In genomic region chr19:34217952-34218817, GRCh38 we compare ENCODE assay signal across 9 cellular contexts. TPM values are rescaled to one million over a fixed set of nuclear protein-coding genes. Genes with fewer than 3 reads are reported as not detected.
A peak's percentile ranks its signal among the peaks of the same experiment; 100 is the strongest.
DNase-seq lines count a peak whose midpoint lies in the region; ATAC-seq and TF ChIP-seq lines count a peak whose summit lies in the region.
"Had no signal": no experiment of that assay in that cellular context is flagged by ENCODE, and none has a peak within 500 bp of the region (broad histone marks: within the 10 kb centered on the region; RNA-seq: fewer than 3 reads in every experiment).

No MANE protein-coding gene starts in this region.

- peaks cover 32% of the 10 kb centered on the region for H3K4me1 ChIP-seq in CD4-positive, alpha-beta memory T cell (ENCODE audit: insufficient read depth, low read length)
- H3K4me1 ChIP-seq in smooth muscle cell (ENCODE audit: low read depth): no peaks in the 10 kb centered on the region

- H3K4me3 Mint-ChIP-seq in CD4-positive, alpha-beta memory T cell: peak overlapping the region; percentile 53 to 72 (median 66)
- H3K4me3 Mint-ChIP-seq in activated CD4-positive, alpha-beta T cell treated with anti-CD3 and anti-CD28 coated beads, Interleukin-2, amount 10 ng/mL, durations not matched to agents 24 days and 14 days: peak overlapping the region; percentile 34

- CTCF ChIA-PET in CD4-positive, alpha-beta memory T cell (lab: Charles Lee; ENCODE audit: partially characterized antibody): interaction anchor here (0.9 to 1.4 kb wide), 6 partner anchors 20 to 440 kb away, joined by 4 to 9 read pairs (median 4); no protein-coding TSS in a partner anchor

- peaks cover 98% of the 10 kb centered on the region for H4K20me1 ChIP-seq in smooth muscle cell (ENCODE audit: low read depth)

- no peak overlapping the region for H3K4me3 ChIP-seq in CD4-positive, alpha-beta memory T cell (ENCODE audit: low read length in 2 of 2)
- no peak overlapping the region for H3K4me3 ChIP-seq in dorsolateral prefrontal cortex
- H3K4me3 ChIP-seq in smooth muscle cell: no peak overlapping the region
- H3K4me3 ChIP-seq: upper lobe of left lung had no signal

- H3K9me3 Mint-ChIP-seq in CD4-positive, alpha-beta memory T cell: no peaks in the 10 kb centered on the region
- H3K9me3 Mint-ChIP-seq in activated CD4-positive, alpha-beta T cell treated with anti-CD3 and anti-CD28 coated beads, Interleukin-2, amount 10 ng/mL, durations not matched to agents 24 days and 14 days: no peaks in the 10 kb centered on the region

- no peak for TF ChIP-seq CTCF in dorsolateral prefrontal cortex (IDR thresholded peaks at IDR 0.05 in 54 of 56, conservative IDR thresholded peaks at IDR 0.05 in 2 of 56; ENCODE audit: low read depth in 1 of 56, partially characterized antibody in 56 of 56)
- no peak for TF ChIP-seq CTCF in smooth muscle cell (IDR thresholded peaks at IDR 0.05; ENCODE audit: borderline replicate concordance, insufficient read depth, poor library complexity, severe bottlenecking)

- no peak overlapping the region for H2AFZ ChIP-seq in smooth muscle cell (ENCODE audit: low read depth)

- H3F3A ChIP-seq in smooth muscle cell (ENCODE audit: low read depth): peaks cover 28% of the 10 kb centered on the region

- H3K79me2 ChIP-seq in smooth muscle cell (ENCODE audit: low read depth): peaks cover 39% of the 10 kb centered on the region

- H3K27me3 Mint-ChIP-seq in CD4-positive, alpha-beta memory T cell: no peaks in the 10 kb centered on the region
- no peaks in the 10 kb centered on the region for H3K27me3 Mint-ChIP-seq in activated CD4-positive, alpha-beta T cell treated with anti-CD3 and anti-CD28 coated beads, Interleukin-2, amount 10 ng/mL, durations not matched to agents 24 days and 14 days

- peak overlapping the region; percentile 2 for H3K27ac ChIP-seq in CD4-positive, alpha-beta memory T cell (ENCODE audit: low read depth, low read length)
- H3K27ac ChIP-seq in dorsolateral prefrontal cortex (peak overlapping the region in 40 of 59 donors; percentile 1 to 74 (median 35)), smooth muscle cell (ENCODE audit: low read depth) (peak overlapping the region; percentile 68)

- H3K27me3 ChIP-seq in CD4-positive, alpha-beta memory T cell (ENCODE audit: insufficient read depth, low read length): no peaks in the 10 kb centered on the region
- H3K27me3 ChIP-seq in dorsolateral prefrontal cortex: no peaks in the 10 kb centered on the region
- no peaks in the 10 kb centered on the region for H3K27me3 ChIP-seq in smooth muscle cell (ENCODE audit: low read depth)
- H3K27me3 ChIP-seq: upper lobe of left lung had no signal

- H3K4me1 Mint-ChIP-seq in CD4-positive, alpha-beta memory T cell: peaks cover 28 to 62% (median 41%) of the 10 kb centered on the region in 4 donors
- peaks cover 26% of the 10 kb centered on the region for H3K4me1 Mint-ChIP-seq in activated CD4-positive, alpha-beta T cell treated with anti-CD3 and anti-CD28 coated beads, Interleukin-2, amount 10 ng/mL, durations not matched to agents 24 days and 14 days

- no peaks in the 10 kb centered on the region for H3K9me3 ChIP-seq in CD4-positive, alpha-beta memory T cell (ENCODE audit: control insufficient read depth in 1 of 2, low read length in 2 of 2)
- H3K9me3 ChIP-seq in smooth muscle cell (replicated peaks; ENCODE audit: low read depth): no peaks in the 10 kb centered on the region
- H3K9me3 ChIP-seq: upper lobe of left lung had no signal

- peaks cover 40 to 64% of the 10 kb centered on the region in 2 donors for H3K36me3 Mint-ChIP-seq in CD4-positive, alpha-beta memory T cell
- H3K36me3 Mint-ChIP-seq in activated CD4-positive, alpha-beta T cell treated with anti-CD3 and anti-CD28 coated beads, Interleukin-2, amount 10 ng/mL, durations not matched to agents 24 days and 14 days (ENCODE audit: low read depth): peaks cover 62% of the 10 kb centered on the region

- no peak for ATAC-seq in HG03521 (IDR thresholded peaks at IDR 0.05; ENCODE audit: unreplicated experiment)

- DNase-seq in CD4-positive, alpha-beta memory T cell: peak; percentile 82 to 87 (median 86)
- peak; percentile 97 for DNase-seq in H4 (ENCODE audit: low spot score)
- peak; percentile 90 for DNase-seq in NCI-H2107 treated with DMSO at 0.1 percent for 48 hours (lab: John Stamatoyannopoulos, UW; ENCODE audit: unreplicated experiment)
- peak; percentile 86 for DNase-seq in activated CD4-positive, alpha-beta T cell treated with anti-CD3 and anti-CD28 coated beads, Interleukin-2, amount 10 ng/mL, durations not matched to agents 24 days and 14 days
- no peak for DNase-seq in dorsolateral prefrontal cortex
- no peak for DNase-seq in smooth muscle cell (lab: John Stamatoyannopoulos, UW; ENCODE audit: unreplicated experiment)
- DNase-seq in NK-92 (lab: John Stamatoyannopoulos, UW; ENCODE audit: unreplicated experiment): no peak
- DNase-seq: upper lobe of left lung had no signal

- H3K36me3 ChIP-seq in CD4-positive, alpha-beta memory T cell (ENCODE audit: insufficient read depth, low read length): peaks cover 29% of the 10 kb centered on the region
- H3K36me3 ChIP-seq in smooth muscle cell (ENCODE audit: low read depth): peaks cover 6% of the 10 kb centered on the region

- WGBS in smooth muscle cell (ENCODE audit: low lambda C conversion rate): 71% methylated on average over 18 of the region's 18 CpGs

- H3K4me2 ChIP-seq in smooth muscle cell: no peak overlapping the region

- H3K9ac ChIP-seq in smooth muscle cell (ENCODE audit: low read depth): no peak overlapping the region

- POLR2A ChIA-PET in CD4-positive, alpha-beta memory T cell (lab: Charles Lee; ENCODE audit: partially characterized antibody): interaction anchor here (0.6 to 5.6 kb wide), 5 partner anchors 8 to 93 kb away, joined by 3 to 29 read pairs (median 3); partner anchors contain the start of gene LSM14A

- intact Hi-C loops in CD4-positive, alpha-beta memory T cell (cut with micrococcal nuclease): loop anchor here (1.0 to 5.0 kb wide), 4 partner anchors 39 to 129 kb away; partner anchors contain the start of gene LSM14A
- intact Hi-C loops in activated CD4-positive, alpha-beta T cell treated with anti-CD3 and anti-CD28 coated beads, Interleukin-2, amount 10 ng/mL, durations not matched to agents 24 days and 14 days (cut with micrococcal nuclease): loop anchor here (1.0 kb wide), 1 partner anchor 47 kb away; no protein-coding TSS in a partner anchor
- intact Hi-C loops in dorsolateral prefrontal cortex (cut with DNase I): no loop called here

- H3K27ac Mint-ChIP-seq in CD4-positive, alpha-beta memory T cell: peak overlapping the region; percentile 48 to 97 (median 86)
- peak overlapping the region; percentile 76 for H3K27ac Mint-ChIP-seq in activated CD4-positive, alpha-beta T cell treated with anti-CD3 and anti-CD28 coated beads, Interleukin-2, amount 10 ng/mL, durations not matched to agents 24 days and 14 days

RNA-seq across cellular contexts. Expression of gene GARRE1, which starts 36.2 kb away (rescaled TPM):
- 10 to 100 TPM; 46.3 to 48.2 TPM for total RNA-seq in CD4-positive, alpha-beta memory T cell
- 1 to 10 TPM; 3.5 to 7.5 TPM for polyA plus RNA-seq in CD4-positive, alpha-beta memory T cell
- total RNA-seq in H4 (2014; rRNA removed; shearing (Covaris generic)): 10.4 and 11.9 TPM in 2 replicates
- 9.8 and 12.0 TPM in 2 replicates for total RNA-seq in activated CD4-positive, alpha-beta T cell treated with anti-CD3 and anti-CD28 coated beads, Interleukin-2, amount 10 ng/mL, durations not matched to agents 24 days and 14 days
- total RNA-seq in dorsolateral prefrontal cortex (10 to 100 TPM; 15.6 to 45.4 (median 24.2) TPM), smooth muscle cell (15.6 and 17.8 TPM in 2 replicates)
- 7.0 and 8.5 TPM in 2 replicates for polyA plus RNA-seq in smooth muscle cell

RNA-seq across cellular contexts. Expression of gene LSM14A, which starts 45.9 kb away (rescaled TPM):
- total RNA-seq in CD4-positive, alpha-beta memory T cell: 100 to 1,000 TPM; 158 to 168 TPM
- 100 to 1,000 TPM; 172 to 176 TPM for polyA plus RNA-seq in CD4-positive, alpha-beta memory T cell
- total RNA-seq in H4 (2014; rRNA removed; shearing (Covaris generic)): 61.2 and 75.6 TPM in 2 replicates
- total RNA-seq in activated CD4-positive, alpha-beta T cell treated with anti-CD3 and anti-CD28 coated beads, Interleukin-2, amount 10 ng/mL, durations not matched to agents 24 days and 14 days: 105 and 117 TPM in 2 replicates
- total RNA-seq in dorsolateral prefrontal cortex: 100 to 1,000 TPM in 3 of 120 experiments, 10 to 100 TPM in 117; 52.9 to 108 (median 72.5) TPM
- 90.9 and 97.6 TPM in 2 replicates for total RNA-seq in smooth muscle cell
- polyA plus RNA-seq in smooth muscle cell: 63.0 and 69.9 TPM in 2 replicates

Comparison
In these comparisons a context has a peak if more than half of its experiments do, and no peak if none do; other contexts are left out.
1. DNase-seq: peak in CD4-positive, alpha-beta memory T cell (5 of 5), H4 (single experiment), NCI-H2107 treated with DMSO at 0.1 percent for 48 hours (single experiment) and activated CD4-positive, alpha-beta T cell treated with anti-CD3 and anti-CD28 coated beads, Interleukin-2, amount 10 ng/mL, durations not matched to agents 24 days and 14 days (single experiment); none in dorsolateral prefrontal cortex (0 of 10), smooth muscle cell (single experiment) and NK-92 (single experiment).
2. H3K27ac ChIP-seq: peak in every context shown above with its lines; median percentile 68 in smooth muscle cell; 35 in dorsolateral prefrontal cortex; 2 in CD4-positive, alpha-beta memory T cell.
3. intact Hi-C loops: an anchor here in CD4-positive, alpha-beta memory T cell (1.0 to 5.0 kb wide) and activated CD4-positive, alpha-beta T cell treated with anti-CD3 and anti-CD28 coated beads, Interleukin-2, amount 10 ng/mL, durations not matched to agents 24 days and 14 days (1.0 kb wide); none called in dorsolateral prefrontal cortex.